ENCODE assay signal across 1 cellular context in the genomic region with DNA sequence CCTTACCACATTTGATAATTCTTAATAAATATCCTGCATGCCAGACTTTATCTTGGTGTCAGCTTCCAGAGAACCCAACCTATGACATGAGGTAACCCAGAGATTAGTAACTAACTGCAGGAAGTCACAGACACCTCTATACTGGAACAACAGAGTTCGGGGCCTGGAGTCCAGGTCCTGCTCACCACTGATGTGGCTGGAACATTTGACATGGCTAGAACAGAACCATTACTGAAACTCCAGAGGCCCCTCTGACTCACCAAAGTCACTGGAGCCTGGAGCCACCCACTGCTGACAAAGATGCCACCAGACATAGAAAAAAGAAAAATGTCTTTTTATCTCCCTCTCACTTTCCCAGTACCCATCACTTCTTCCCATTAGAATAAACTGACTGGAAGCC.
TF ChIP-seq lines count a peak whose summit lies in the region.

No MANE protein-coding gene starts in this region.

TF ChIP-seq in GM12878, 131 proteins besides CTCF, POLR2A, EP300 and RAD21:
- TF ChIP-seq, protein P1, sequence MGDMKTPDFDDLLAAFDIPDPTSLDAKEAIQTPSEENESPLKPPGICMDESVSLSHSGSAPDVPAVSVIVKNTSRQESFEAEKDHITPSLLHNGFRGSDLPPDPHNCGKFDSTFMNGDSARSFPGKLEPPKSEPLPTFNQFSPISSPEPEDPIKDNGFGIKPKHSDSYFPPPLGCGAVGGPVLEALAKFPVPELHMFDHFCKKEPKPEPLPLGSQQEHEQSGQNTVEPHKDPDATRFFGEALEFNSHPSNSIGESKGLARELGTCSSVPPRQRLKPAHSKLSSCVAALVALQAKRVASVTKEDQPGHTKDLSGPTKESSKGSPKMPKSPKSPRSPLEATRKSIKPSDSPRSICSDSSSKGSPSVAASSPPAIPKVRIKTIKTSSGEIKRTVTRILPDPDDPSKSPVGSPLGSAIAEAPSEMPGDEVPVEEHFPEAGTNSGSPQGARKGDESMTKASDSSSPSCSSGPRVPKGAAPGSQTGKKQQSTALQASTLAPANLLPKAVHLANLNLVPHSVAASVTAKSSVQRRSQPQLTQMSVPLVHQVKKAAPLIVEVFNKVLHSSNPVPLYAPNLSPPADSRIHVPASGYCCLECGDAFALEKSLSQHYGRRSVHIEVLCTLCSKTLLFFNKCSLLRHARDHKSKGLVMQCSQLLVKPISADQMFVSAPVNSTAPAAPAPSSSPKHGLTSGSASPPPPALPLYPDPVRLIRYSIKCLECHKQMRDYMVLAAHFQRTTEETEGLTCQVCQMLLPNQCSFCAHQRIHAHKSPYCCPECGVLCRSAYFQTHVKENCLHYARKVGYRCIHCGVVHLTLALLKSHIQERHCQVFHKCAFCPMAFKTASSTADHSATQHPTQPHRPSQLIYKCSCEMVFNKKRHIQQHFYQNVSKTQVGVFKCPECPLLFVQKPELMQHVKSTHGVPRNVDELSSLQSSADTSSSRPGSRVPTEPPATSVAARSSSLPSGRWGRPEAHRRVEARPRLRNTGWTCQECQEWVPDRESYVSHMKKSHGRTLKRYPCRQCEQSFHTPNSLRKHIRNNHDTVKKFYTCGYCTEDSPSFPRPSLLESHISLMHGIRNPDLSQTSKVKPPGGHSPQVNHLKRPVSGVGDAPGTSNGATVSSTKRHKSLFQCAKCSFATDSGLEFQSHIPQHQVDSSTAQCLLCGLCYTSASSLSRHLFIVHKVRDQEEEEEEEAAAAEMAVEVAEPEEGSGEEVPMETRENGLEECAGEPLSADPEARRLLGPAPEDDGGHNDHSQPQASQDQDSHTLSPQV (IDR thresholded peaks at IDR 0.05), result no peak
- TF ChIP-seq HDAC2 (IDR thresholded peaks at IDR 0.05), result no peak
- TF ChIP-seq, protein P2, sequence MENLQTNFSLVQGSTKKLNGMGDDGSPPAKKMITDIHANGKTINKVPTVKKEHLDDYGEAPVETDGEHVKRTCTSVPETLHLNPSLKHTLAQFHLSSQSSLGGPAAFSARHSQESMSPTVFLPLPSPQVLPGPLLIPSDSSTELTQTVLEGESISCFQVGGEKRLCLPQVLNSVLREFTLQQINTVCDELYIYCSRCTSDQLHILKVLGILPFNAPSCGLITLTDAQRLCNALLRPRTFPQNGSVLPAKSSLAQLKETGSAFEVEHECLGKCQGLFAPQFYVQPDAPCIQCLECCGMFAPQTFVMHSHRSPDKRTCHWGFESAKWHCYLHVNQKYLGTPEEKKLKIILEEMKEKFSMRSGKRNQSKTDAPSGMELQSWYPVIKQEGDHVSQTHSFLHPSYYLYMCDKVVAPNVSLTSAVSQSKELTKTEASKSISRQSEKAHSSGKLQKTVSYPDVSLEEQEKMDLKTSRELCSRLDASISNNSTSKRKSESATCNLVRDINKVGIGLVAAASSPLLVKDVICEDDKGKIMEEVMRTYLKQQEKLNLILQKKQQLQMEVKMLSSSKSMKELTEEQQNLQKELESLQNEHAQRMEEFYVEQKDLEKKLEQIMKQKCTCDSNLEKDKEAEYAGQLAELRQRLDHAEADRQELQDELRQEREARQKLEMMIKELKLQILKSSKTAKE (IDR thresholded peaks at IDR 0.05; ENCODE audit: low read depth, poor library complexity, severe bottlenecking), result no peak
- TF ChIP-seq, protein P3, sequence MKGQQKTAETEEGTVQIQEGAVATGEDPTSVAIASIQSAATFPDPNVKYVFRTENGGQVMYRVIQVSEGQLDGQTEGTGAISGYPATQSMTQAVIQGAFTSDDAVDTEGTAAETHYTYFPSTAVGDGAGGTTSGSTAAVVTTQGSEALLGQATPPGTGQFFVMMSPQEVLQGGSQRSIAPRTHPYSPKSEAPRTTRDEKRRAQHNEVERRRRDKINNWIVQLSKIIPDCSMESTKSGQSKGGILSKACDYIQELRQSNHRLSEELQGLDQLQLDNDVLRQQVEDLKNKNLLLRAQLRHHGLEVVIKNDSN (IDR thresholded peaks at IDR 0.05; ENCODE audit: borderline replicate concordance, extremely low read length, insufficient read depth, low read depth, low read length), result no peak
- TF ChIP-seq, protein P4, sequence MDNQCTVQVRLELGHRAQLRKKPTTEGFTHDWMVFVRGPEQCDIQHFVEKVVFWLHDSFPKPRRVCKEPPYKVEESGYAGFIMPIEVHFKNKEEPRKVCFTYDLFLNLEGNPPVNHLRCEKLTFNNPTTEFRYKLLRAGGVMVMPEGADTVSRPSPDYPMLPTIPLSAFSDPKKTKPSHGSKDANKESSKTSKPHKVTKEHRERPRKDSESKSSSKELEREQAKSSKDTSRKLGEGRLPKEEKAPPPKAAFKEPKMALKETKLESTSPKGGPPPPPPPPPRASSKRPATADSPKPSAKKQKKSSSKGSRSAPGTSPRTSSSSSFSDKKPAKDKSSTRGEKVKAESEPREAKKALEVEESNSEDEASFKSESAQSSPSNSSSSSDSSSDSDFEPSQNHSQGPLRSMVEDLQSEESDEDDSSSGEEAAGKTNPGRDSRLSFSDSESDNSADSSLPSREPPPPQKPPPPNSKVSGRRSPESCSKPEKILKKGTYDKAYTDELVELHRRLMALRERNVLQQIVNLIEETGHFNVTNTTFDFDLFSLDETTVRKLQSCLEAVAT (IDR thresholded peaks at IDR 0.05), result no peak
- TF ChIP-seq CREM (IDR thresholded peaks at IDR 0.05; ENCODE audit: low read depth), result no peak
- TF ChIP-seq EED (IDR thresholded peaks at IDR 0.05; ENCODE audit: low read depth), result no peak
- TF ChIP-seq SP1 (IDR thresholded peaks at IDR 0.05; ENCODE audit: low read depth, low read length), result no peak
- no peak for TF ChIP-seq GATAD2B (conservative IDR thresholded peaks at IDR 0.05; ENCODE audit: low read depth)
- TF ChIP-seq, protein P5, sequence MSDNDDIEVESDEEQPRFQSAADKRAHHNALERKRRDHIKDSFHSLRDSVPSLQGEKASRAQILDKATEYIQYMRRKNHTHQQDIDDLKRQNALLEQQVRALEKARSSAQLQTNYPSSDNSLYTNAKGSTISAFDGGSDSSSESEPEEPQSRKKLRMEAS (IDR thresholded peaks at IDR 0.05; ENCODE audit: low read depth, low read length), result no peak
- TF ChIP-seq NFYA (IDR thresholded peaks at IDR 0.05; ENCODE audit: borderline replicate concordance, low read depth, low read length), result no peak
- TF ChIP-seq MTA2 (IDR thresholded peaks at IDR 0.05; ENCODE audit: low read depth), result no peak
- TF ChIP-seq JUNB (IDR thresholded peaks at IDR 0.05), result no peak
- no peak for TF ChIP-seq ATF7 (IDR thresholded peaks at IDR 0.05; ENCODE audit: low read depth)
- TF ChIP-seq BHLHE40 (IDR thresholded peaks at IDR 0.05; ENCODE audit: borderline replicate concordance in 1 of 2, low read depth in 2 of 2, low read length in 1 of 2), result no peak
- TF ChIP-seq ESRRA (IDR thresholded peaks at IDR 0.05; ENCODE audit: low read length), result no peak
- no peak for TF ChIP-seq SMAD5 (IDR thresholded peaks at IDR 0.05; ENCODE audit: low read depth)
TF ChIP-seq in GM12878: peak in this region for 0.
